ENCODE assay signal across 17 cellular contexts in genomic region chr15:25176616-25176923, GRCh38.
DNase-seq lines count a peak whose midpoint lies in the region; ATAC-seq and TF ChIP-seq lines count a peak whose summit lies in the region.
"Had no signal": no experiment of that assay in that cellular context is flagged by ENCODE, and none has a peak within 500 bp of the region (broad histone marks: within the 10 kb centered on the region; RNA-seq: fewer than 3 reads in every experiment).

No MANE protein-coding gene starts in this region.

- 88 to 90% (median 89%) methylated on average over 7 of the region's 7 CpGs for WGBS in psoas muscle, 3 donors

- DNase-seq in activated CD4-positive, alpha-beta T cell treated with anti-CD3 and anti-CD28 coated beads for 1 hour, result peak; percentile 1
- no peak for DNase-seq in activated CD4-positive, alpha-beta T cell treated with anti-CD3 and anti-CD28 coated beads, Interleukin-2, amount 50 U/mL, for 4 hours
- peak; percentile 46 for DNase-seq in RWPE2 (ENCODE audit: low spot score)
- DNase-seq in left ventricle myocardium inferior, result peak; percentile 0
- peak; percentile 1 to 32 for DNase-seq in psoas muscle
- no peak for DNase-seq in NCI-H2081 (lab: John Stamatoyannopoulos, UW)
- no peak for DNase-seq in NOMO-1 treated with DMSO at 0.1 percent for 48 hours (lab: John Stamatoyannopoulos, UW; ENCODE audit: unreplicated experiment)
- no peak for DNase-seq in cerebellum (ENCODE audit: low spot score)
- DNase-seq: Calu3; erythroblast; NCI-H187; NCI-H510A; nucleus accumbens; SHP77; stimulated activated CD4-positive, alpha-beta T cell treated with anti-CD3 and anti-CD28 coated beads, Interleukin-4, amount 100 ng/mL, for 1 hour had no signal

- no peaks in the 10 kb centered on the region for H3K27me3 ChIP-seq in RWPE2 (ENCODE audit: insufficient read depth, poor library complexity, severe bottlenecking)
- H3K27me3 ChIP-seq in left ventricle myocardium inferior (ENCODE audit: low read depth), result no peaks in the 10 kb centered on the region
- H3K27me3 ChIP-seq in psoas muscle (ENCODE audit: insufficient read depth in 3 of 3, low read length in 2 of 3), result no peaks in the 10 kb centered on the region

- H3K27ac ChIP-seq in RWPE2 (ENCODE audit: poor library complexity, severe bottlenecking) (no peak overlapping the region), left ventricle myocardium inferior (replicated peaks) (no peak overlapping the region), psoas muscle (no peak overlapping the region)

- intact Hi-C loops in left ventricle myocardium inferior (cut with micrococcal nuclease) (no loop called here), psoas muscle (cut with DNase I) (no loop called here)

- TF ChIP-seq CTCF in RWPE2 (IDR thresholded peaks at IDR 0.05; ENCODE audit: poor library complexity, severe bottlenecking), result no peak
- no peak for TF ChIP-seq CTCF in left ventricle myocardium inferior (IDR thresholded peaks at IDR 0.05; ENCODE audit: borderline replicate concordance)
- no peak for TF ChIP-seq CTCF in psoas muscle (IDR thresholded peaks at IDR 0.05)

- H3K4me3 ChIP-seq in RWPE2 (ENCODE audit: severe bottlenecking) (no peak overlapping the region), left ventricle myocardium inferior (no peak overlapping the region), psoas muscle (no peak overlapping the region)

- peaks cover 74% of the 10 kb centered on the region for H3K9me3 ChIP-seq in RWPE2 (ENCODE audit: severe bottlenecking)
- H3K9me3 ChIP-seq in left ventricle myocardium inferior (replicated peaks), result peaks cover 85% of the 10 kb centered on the region
- peaks cover 13% of the 10 kb centered on the region for H3K9me3 ChIP-seq in psoas muscle

- no peak for ATAC-seq in RWPE2 (ENCODE audit: low read depth)
- ATAC-seq in psoas muscle, result no peak
- ATAC-seq: activated naive CD4-positive, alpha-beta T cell treated with anti-CD3 and anti-CD28 coated beads, Interleukin-2, amount 50 U/mL, for 72 hours; left colon had no signal

- H3K36me3 ChIP-seq in RWPE2 (ENCODE audit: low read depth), result no peaks in the 10 kb centered on the region
- H3K36me3 ChIP-seq in left ventricle myocardium inferior, result no peaks in the 10 kb centered on the region
- no peaks in the 10 kb centered on the region for H3K36me3 ChIP-seq in psoas muscle (ENCODE audit: insufficient read depth in 1 of 2, low read depth in 1 of 2)

- H3K4me1 ChIP-seq in RWPE2 (ENCODE audit: insufficient read depth, poor library complexity, severe bottlenecking) (no peaks in the 10 kb centered on the region), left ventricle myocardium inferior (no peaks in the 10 kb centered on the region), psoas muscle (no peaks in the 10 kb centered on the region)

Comparison
In these comparisons a context has a peak if more than half of its experiments do, and no peak if none do; other contexts are left out.
1. DNase-seq: peak in activated CD4-positive, alpha-beta T cell treated with anti-CD3 and anti-CD28 coated beads for 1 hour (single experiment), RWPE2 (single experiment), left ventricle myocardium inferior (single experiment) and psoas muscle (2 of 2); none in activated CD4-positive, alpha-beta T cell treated with anti-CD3 and anti-CD28 coated beads, Interleukin-2, amount 50 U/mL, for 4 hours (0 of 2), NCI-H2081 (0 of 2), NOMO-1 treated with DMSO at 0.1 percent for 48 hours (single experiment) and cerebellum (single experiment).